ENCODE assay signal across 14 cellular contexts in the genomic region with DNA sequence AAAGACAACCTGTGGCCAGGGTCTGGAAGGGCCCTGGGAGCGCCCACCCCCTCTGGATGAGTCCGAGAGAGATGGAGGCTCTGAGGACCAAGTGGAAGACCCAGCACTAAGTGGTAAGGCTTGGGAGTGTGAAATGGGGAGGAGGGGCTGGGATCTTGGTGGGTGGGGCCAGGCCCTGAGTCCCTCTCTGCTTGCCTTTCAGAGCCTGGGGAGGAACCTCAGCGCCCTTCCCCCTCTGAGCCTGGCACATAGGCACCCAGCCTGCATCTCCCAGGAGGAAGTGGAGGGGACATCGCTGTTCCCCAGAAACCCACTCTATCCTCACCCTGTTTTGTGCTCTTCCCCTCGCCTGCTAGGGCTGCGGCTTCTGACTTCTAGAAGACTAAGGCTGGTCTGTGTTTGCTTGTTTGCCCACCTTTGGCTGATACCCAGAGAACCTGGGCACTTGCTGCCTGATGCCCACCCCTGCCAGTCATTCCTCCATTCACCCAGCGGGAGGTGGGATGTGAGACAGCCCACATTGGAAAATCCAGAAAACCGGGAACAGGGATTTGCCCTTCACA. TPM values are rescaled to one million over a fixed set of nuclear protein-coding genes. Genes with fewer than 3 reads are reported as not detected.
DNase-seq lines count a peak whose midpoint lies in the region; ATAC-seq, FAIRE-seq and TF ChIP-seq lines count a peak whose summit lies in the region.
"Had no signal": no experiment of that assay in that cellular context is flagged by ENCODE, and none has a peak within 500 bp of the region (broad histone marks: within the 10 kb centered on the region; RNA-seq: fewer than 3 reads in every experiment).

No MANE protein-coding gene starts in this region.

- H3K4me3 ChIP-seq in SK-N-SH (ENCODE audit: low read depth in 2 of 2, low read length in 1 of 2), result no peak overlapping the region
- H3K4me3 ChIP-seq in NT2/D1 (ENCODE audit: insufficient read length, low read depth), result no peak overlapping the region
- H3K4me3 ChIP-seq in dorsolateral prefrontal cortex, result peak overlapping the region in 12 of 59 donors; percentile 74 to 96 (median 86)
- H3K4me3 ChIP-seq in psoas muscle, result no peak overlapping the region

- POLR2A ChIA-PET in SK-N-SH (lab: Yijun Ruan, JAX), result no interaction called here

- TF ChIP-seq CTCF in SK-N-SH (IDR thresholded peaks at IDR 0.05), result no peak
- no peak for TF ChIP-seq CTCF in dorsolateral prefrontal cortex (IDR thresholded peaks at IDR 0.05 in 54 of 56, conservative IDR thresholded peaks at IDR 0.05 in 2 of 56; ENCODE audit: low read depth in 1 of 56, partially characterized antibody in 56 of 56)
- no peak for TF ChIP-seq CTCF in psoas muscle (IDR thresholded peaks at IDR 0.05)

- H4K20me1 ChIP-seq in SK-N-SH (ENCODE audit: insufficient read depth), result no peaks in the 10 kb centered on the region

- no peak for TF ChIP-seq RAD21 in SK-N-SH (IDR thresholded peaks at IDR 0.05; ENCODE audit: low read length)

- no peak for TF ChIP-seq POLR2A in GM12892 (IDR thresholded peaks at IDR 0.05; ENCODE audit: low read depth, low read length)

- TF ChIP-seq EP300 in SK-N-SH (IDR thresholded peaks at IDR 0.05; ENCODE audit: borderline replicate concordance in 1 of 2, low read depth in 1 of 2, low read length in 1 of 2), result no peak

- CTCF ChIA-PET in SK-N-SH (lab: Yijun Ruan, JAX), result interaction anchor here (1.0 to 17.4 kb wide), 16 partner anchors 9 to 316 kb away, joined by 3 to 332 read pairs (median 8); a partner anchor contains a TSS

- intact Hi-C loops in dorsolateral prefrontal cortex (cut with DNase I), result loop anchor here in 1 of 2 donors (5.0 kb wide), 2 partner anchors 97 to 117 kb away; a partner anchor contains a TSS
- intact Hi-C loops in psoas muscle (cut with DNase I), result loop anchor here in 1 of 2 donors (5.0 kb wide), 1 partner anchor 37 kb away; no protein-coding TSS in a partner anchor

- H3K9me3 ChIP-seq in SK-N-SH (no peaks in the 10 kb centered on the region), NT2/D1 (ENCODE audit: insufficient read depth, low read length) (no peaks in the 10 kb centered on the region), psoas muscle (no peaks in the 10 kb centered on the region)
- H3K9me3 ChIP-seq: A549 had no signal

- no peak for FAIRE-seq in GM12892 (lab: Jason Lieb, UNC)
- FAIRE-seq: A549 had no signal

- no peak for ATAC-seq in SK-N-SH treated with all-trans-retinoic acid at 6 μM for 48 hours
- no peak for ATAC-seq in psoas muscle
- ATAC-seq: A549; activated CD8-positive, alpha-beta memory T cell treated with anti-CD3 and anti-CD28 coated beads, Interleukin-2, amount 10 ng/mL, durations not matched to agents 7 days and 5 days had no signal

- no peaks in the 10 kb centered on the region for H3K36me3 ChIP-seq in SK-N-SH (replicated peaks in 1 of 2; ENCODE audit: control insufficient read depth in 1 of 2, insufficient read depth in 2 of 2, low read length in 1 of 2)
- no peaks in the 10 kb centered on the region for H3K36me3 ChIP-seq in NT2/D1 (ENCODE audit: insufficient read depth, insufficient read length, low read length)
- H3K36me3 ChIP-seq in psoas muscle (ENCODE audit: insufficient read depth in 1 of 2, low read depth in 1 of 2), result no peaks in the 10 kb centered on the region
- H3K36me3 ChIP-seq: brain microvascular endothelial cell had no signal

- H3K27ac ChIP-seq in SK-N-SH (ENCODE audit: low read depth in 2 of 2, low read length in 1 of 2) (no peak overlapping the region), dorsolateral prefrontal cortex (peak overlapping the region in 36 of 59 donors; percentile 7 to 96 (median 91)), psoas muscle (peak overlapping the region; percentile 97)
- H3K27ac ChIP-seq: brain microvascular endothelial cell had no signal

- H3F3A ChIP-seq in SK-N-SH (replicated peaks; ENCODE audit: insufficient read depth), result no peaks in the 10 kb centered on the region

- no peak overlapping the region for H3K9ac ChIP-seq in SK-N-SH
- H3K9ac ChIP-seq in NT2/D1 (ENCODE audit: insufficient read length, low read depth), result peak overlapping the region; percentile 81

- H3K4me1 ChIP-seq in SK-N-SH (ENCODE audit: control insufficient read depth in 1 of 2, insufficient read depth in 2 of 2, low read depth in 1 of 2, low read length in 1 of 2) (peaks cover 0 to 21% of the 10 kb centered on the region in 2 experiments; a peak in 2 of 4 replicates), NT2/D1 (ENCODE audit: insufficient read depth, insufficient read length) (peaks cover 41% of the 10 kb centered on the region), psoas muscle (peaks cover 37% of the 10 kb centered on the region)

- H3K27me3 ChIP-seq in SK-N-SH (ENCODE audit: insufficient read depth) (0 out of 2 replicates have a peak, but pooled peaks cover 1% of the 10 kb centered on the region), NT2/D1 (ENCODE audit: insufficient read depth, insufficient read length) (peaks cover 4% of the 10 kb centered on the region), dorsolateral prefrontal cortex (no peaks in the 10 kb centered on the region), psoas muscle (ENCODE audit: insufficient read depth in 3 of 3, low read length in 2 of 3) (peaks cover 0 to 2% (median 0%) of the 10 kb centered on the region in 3 donors)

- no peak for DNase-seq in SK-N-SH
- DNase-seq in NT2/D1 (ENCODE audit: low read depth, low spot score), result no peak
- no peak for DNase-seq in dorsolateral prefrontal cortex
- DNase-seq in psoas muscle, result no peak
- no peak for DNase-seq in GM12892 (ENCODE audit: insufficient read length)
- DNase-seq in A172 (ENCODE audit: low spot score), result no peak
- no peak for DNase-seq in RKO (ENCODE audit: low spot score)
- DNase-seq: activated CD8-positive, alpha-beta memory T cell treated with anti-CD3 and anti-CD28 coated beads, Interleukin-2, amount 10 ng/mL, durations not matched to agents 7 days and 5 days; brain microvascular endothelial cell; midbrain; NCI-H1092 treated with DMSO at 0.1 percent for 48 hours; NCI-H526 had no signal

- 88% methylated on average over 6 of the region's 8 CpGs for WGBS in SK-N-SH (ENCODE audit: low lambda C conversion rate)
- WGBS in psoas muscle, 3 donors, result 85 to 91% (median 87%) methylated on average over 8 of the region's 8 CpGs

- H3K79me2 ChIP-seq in SK-N-SH (ENCODE audit: insufficient read depth), result peaks cover 36% of the 10 kb centered on the region

- no peaks in the 10 kb centered on the region for H3K9me2 ChIP-seq in SK-N-SH

- H3K4me2 ChIP-seq in SK-N-SH, result peak overlapping the region; percentile 83; the same call in 1 of the 2 replicates

- H2AFZ ChIP-seq in SK-N-SH (ENCODE audit: low read depth), result no peak overlapping the region

TF ChIP-seq in SK-N-SH, 30 proteins besides CTCF, POLR2A, EP300 and RAD21 (continues in another document):
- TF ChIP-seq TCF12 (IDR thresholded peaks at IDR 0.05) (no peak), MEF2A (IDR thresholded peaks at IDR 0.05; ENCODE audit: borderline replicate concordance, low read depth) (no peak), RXRA (IDR thresholded peaks at IDR 0.05; ENCODE audit: borderline replicate concordance, low read depth) (no peak)

TF ChIP-seq in SK-N-SH treated with all-trans-retinoic acid at 6 μM for 48 hours, 23 proteins besides CTCF, POLR2A, EP300 and RAD21 (continues in another document):
- TF ChIP-seq ZFP3 (CRISPR knock-in tag; IDR thresholded peaks at IDR 0.05) (no peak), TCF4 (CRISPR knock-in tag; IDR thresholded peaks at IDR 0.05; ENCODE audit: borderline replicate concordance) (no peak)

RNA-seq across cellular contexts. Expression of a gene that starts 1.2 kb away (rescaled TPM):
- polyA plus RNA-seq in SK-N-SH (2012; rRNA removed) (76.8 and 78.0 TPM in 2 replicates), psoas muscle (10 to 100 TPM; 33.0 to 62.8 (median 47.9) TPM)
- polyA plus RNA-seq in SK-N-SH (2012; cell fraction: cytosol; rRNA removed), result 32.5 and 44.3 TPM in 2 replicates
- polyA plus RNA-seq in SK-N-SH (2012; cell fraction: nucleus; rRNA removed), result 330 and 615 TPM in 2 replicates
- total RNA-seq in dorsolateral prefrontal cortex (100 to 1,000 TPM in 9 of 120 experiments, 10 to 100 TPM in 111; 45.7 to 129 (median 71.4) TPM), psoas muscle (10 to 100 TPM; 22.5 to 32.6 (median 26.1) TPM)
- polyA plus RNA-seq in GM12892 (2012; ENCODE audit: missing spikeins), result 14.4 TPM
- 35.1 and 42.9 TPM in 2 replicates for total RNA-seq in A172 (2014; rRNA removed; shearing (Covaris generic))

RNA-seq across cellular contexts. Expression of a gene that starts 8.9 kb away (rescaled TPM):
- 0.05 and 0.07 TPM in 2 replicates for polyA plus RNA-seq in SK-N-SH (2012; rRNA removed)
- 0.05 and 0.12 TPM in 2 replicates for polyA plus RNA-seq in SK-N-SH (2012; cell fraction: cytosol; rRNA removed)
- not detected in 2 replicates for polyA plus RNA-seq in SK-N-SH (2012; cell fraction: nucleus; rRNA removed)
- 100 to 1,000 TPM in 119 of 120 experiments, 10 to 100 TPM in 1; 65.3 to 449 (median 214) TPM for total RNA-seq in dorsolateral prefrontal cortex
- total RNA-seq in psoas muscle, result under 1 TPM in 3 of 4 donors, not detected in 1; 0.21 to 0.42 (median 0.23) TPM
- polyA plus RNA-seq in psoas muscle, result 1 to 10 TPM in 1 of 3 donors, under 1 TPM in 2; 0.10 to 1.6 (median 0.35) TPM
- not detected for polyA plus RNA-seq in GM12892 (2012; ENCODE audit: missing spikeins)
- not detected in 2 replicates for total RNA-seq in A172 (2014; rRNA removed; shearing (Covaris generic))
- total RNA-seq: activated CD8-positive, alpha-beta memory T cell treated with anti-CD3 and anti-CD28 coated beads, Interleukin-2, amount 10 ng/mL, durations not matched to agents 7 days and 5 days had no signal

RNA-seq across cellular contexts. Expression of a gene that starts 28.0 kb away (rescaled TPM):
- not detected in 2 replicates for polyA plus RNA-seq in SK-N-SH (2012; rRNA removed)
- polyA plus RNA-seq in SK-N-SH (2012; cell fraction: cytosol; rRNA removed), result not detected in 2 replicates
- 0.04 TPM in 1 of 2 replicates, not detected in the other for polyA plus RNA-seq in SK-N-SH (2012; cell fraction: nucleus; rRNA removed)
- total RNA-seq in dorsolateral prefrontal cortex, result 10 to 100 TPM; 10.6 to 60.3 (median 39.0) TPM
- total RNA-seq in psoas muscle, result not detected
- under 1 TPM in 1 of 3 donors, not detected in 2; 0.01 TPM for polyA plus RNA-seq in psoas muscle
- polyA plus RNA-seq in GM12892 (2012; ENCODE audit: missing spikeins), result 0.04 TPM
- not detected in 2 replicates for total RNA-seq in A172 (2014; rRNA removed; shearing (Covaris generic))
- total RNA-seq: activated CD8-positive, alpha-beta memory T cell treated with anti-CD3 and anti-CD28 coated beads, Interleukin-2, amount 10 ng/mL, durations not matched to agents 7 days and 5 days had no signal
- polyA plus RNA-seq: A549 had no signal

RNA-seq across cellular contexts. Expression of a gene that starts 29.5 kb away (rescaled TPM):
- polyA plus RNA-seq in SK-N-SH (2012; rRNA removed), result 0.43 and 0.67 TPM in 2 replicates
- polyA plus RNA-seq in SK-N-SH (2012; cell fraction: cytosol; rRNA removed), result 0.08 and 0.13 TPM in 2 replicates
- 3.6 and 4.0 TPM in 2 replicates for polyA plus RNA-seq in SK-N-SH (2012; cell fraction: nucleus; rRNA removed)
- total RNA-seq in dorsolateral prefrontal cortex, result 10 to 100 TPM in 8 of 120 experiments, 1 to 10 TPM in 112; 1.6 to 14.9 (median 4.8) TPM
- total RNA-seq in psoas muscle, result 1,000 to 10,000 TPM; 3,389 to 5,818 (median 3,842) TPM
- polyA plus RNA-seq in psoas muscle, result 1,000 to 10,000 TPM; 2,116 to 7,047 (median 2,671) TPM
- 0.19 TPM for polyA plus RNA-seq in GM12892 (2012; ENCODE audit: missing spikeins)
- 0.19 and 0.26 TPM in 2 replicates for total RNA-seq in A172 (2014; rRNA removed; shearing (Covaris generic))

RNA-seq across cellular contexts. Expression of a gene that starts 32.6 kb away (rescaled TPM):
- 0.05 and 0.07 TPM in 2 replicates for polyA plus RNA-seq in SK-N-SH (2012; rRNA removed)
- 0.03 and 0.07 TPM in 2 replicates for polyA plus RNA-seq in SK-N-SH (2012; cell fraction: cytosol; rRNA removed)
- polyA plus RNA-seq in SK-N-SH (2012; cell fraction: nucleus; rRNA removed), result 0.07 and 0.21 TPM in 2 replicates
- 10 to 100 TPM in 15 of 120 experiments, 1 to 10 TPM in 105; 1.4 to 15.3 (median 6.7) TPM for total RNA-seq in dorsolateral prefrontal cortex
- 10 to 100 TPM in 2 of 4 donors, 1 to 10 TPM in 2; 5.9 to 15.3 (median 11.8) TPM for total RNA-seq in psoas muscle
- polyA plus RNA-seq in psoas muscle, result 10 to 100 TPM in 1 of 3 donors, 1 to 10 TPM in 2; 6.0 to 13.0 (median 6.8) TPM
- not detected for polyA plus RNA-seq in GM12892 (2012; ENCODE audit: missing spikeins)
- not detected in 2 replicates for total RNA-seq in A172 (2014; rRNA removed; shearing (Covaris generic))
- total RNA-seq: activated CD8-positive, alpha-beta memory T cell treated with anti-CD3 and anti-CD28 coated beads, Interleukin-2, amount 10 ng/mL, durations not matched to agents 7 days and 5 days had no signal
- polyA plus RNA-seq: A549 had no signal

Comparison
In these comparisons a context has a peak if more than half of its experiments do, and no peak if none do; other contexts are left out.
1. H3K27ac ChIP-seq: peak in dorsolateral prefrontal cortex (36 of 59) and psoas muscle (single experiment); none in SK-N-SH (0 of 2).
2. RNA of a gene that starts 8.9 kb away (total RNA-seq): 65.3 to 449 TPM in dorsolateral prefrontal cortex; 0.21 to 0.42 TPM in psoas muscle and not detected in A172; every median in the first group is over 10 times any median in the second.
3. RNA of a gene that starts 28.0 kb away (total RNA-seq): 10.6 to 60.3 TPM in dorsolateral prefrontal cortex; not detected in psoas muscle and not detected in A172; every median in the first group is over 10 times any median in the second.